In genomic region chr6:116531675-116532570, GRCh38 we compare ENCODE assay signal across 9 cellular contexts. TPM values are rescaled to one million over a fixed set of nuclear protein-coding genes. Genes with fewer than 3 reads are reported as not detected.
DNase-seq lines count a peak whose midpoint lies in the region; ATAC-seq and TF ChIP-seq lines count a peak whose summit lies in the region.
"Had no signal": no experiment of that assay in that cellular context is flagged by ENCODE, and none has a peak within 500 bp of the region (broad histone marks: within the 10 kb centered on the region; RNA-seq: fewer than 3 reads in every experiment).

No MANE protein-coding gene starts in this region.

- no peaks in the 10 kb centered on the region for H3K36me3 Mint-ChIP-seq in activated naive CD4-positive, alpha-beta T cell treated with anti-CD3 and anti-CD28 coated beads, Interleukin-2, amount 50 U/mL, for 72 hours

- H3K36me3 ChIP-seq in SK-N-MC (ENCODE audit: insufficient read depth, low read length) (no peaks in the 10 kb centered on the region), heart right ventricle (no peaks in the 10 kb centered on the region), sigmoid colon (no peaks in the 10 kb centered on the region)

- H3K27me3 ChIP-seq in heart right ventricle (no peaks in the 10 kb centered on the region), sigmoid colon (no peaks in the 10 kb centered on the region)

- no peak for TF ChIP-seq EP300 in sigmoid colon (IDR thresholded peaks at IDR 0.05)

- peak; percentile 83 for DNase-seq in ELR (ENCODE audit: low read depth)
- peak; percentile 90 to 94 for DNase-seq in Kasumi-1 (lab: John Stamatoyannopoulos, UW)
- DNase-seq in SK-N-MC (ENCODE audit: low read depth, low spot score), result peak; percentile 57
- DNase-seq in activated naive CD4-positive, alpha-beta T cell treated with anti-CD3 and anti-CD28 coated beads, Interleukin-2, amount 50 U/mL, for 72 hours (ENCODE audit: low spot score in 2 of 2), result peak in 1 of 2 donors; percentile 61
- DNase-seq in heart right ventricle, result peak; percentile 5 to 70
- DNase-seq in sigmoid colon, result no peak
- no peak for DNase-seq in occipital lobe (lab: John Stamatoyannopoulos, UW)

- TF ChIP-seq POLR2A in sigmoid colon (IDR thresholded peaks at IDR 0.05), result no peak

- H3K4me3 ChIP-seq in SK-N-MC (no peak overlapping the region), heart right ventricle (no peak overlapping the region), sigmoid colon (no peak overlapping the region)

- no peaks in the 10 kb centered on the region for H3K9me3 ChIP-seq in SK-N-MC (ENCODE audit: low read depth, low read length)
- no peaks in the 10 kb centered on the region for H3K9me3 ChIP-seq in heart right ventricle
- H3K9me3 ChIP-seq in sigmoid colon, result no peaks in the 10 kb centered on the region

- WGBS in heart right ventricle, 2 donors, result 82 to 88% methylated on average over 12 of the region's 12 CpGs
- 48 to 84% methylated on average over 12 of the region's 12 CpGs for whole genome bisulfite sequencing in sigmoid colon, 2 donors

- ATAC-seq in GM21619 (IDR thresholded peaks at IDR 0.05; ENCODE audit: unreplicated experiment) (peak; percentile 77), heart right ventricle (peak; percentile 81 to 92 (median 84))
- peak; percentile 83 to 90 for ATAC-seq in activated naive CD4-positive, alpha-beta T cell treated with anti-CD3 and anti-CD28 coated beads, Interleukin-2, amount 50 U/mL, for 72 hours

- H3K27ac ChIP-seq in SK-N-MC (no peak overlapping the region), heart right ventricle (no peak overlapping the region), sigmoid colon (no peak overlapping the region)

- peak; percentile 54 to 91 (median 84) for TF ChIP-seq CTCF in heart right ventricle (IDR thresholded peaks at IDR 0.05)
- peak; percentile 35 to 73 (median 66) for TF ChIP-seq CTCF in sigmoid colon (IDR thresholded peaks at IDR 0.05)

- H3K9me3 Mint-ChIP-seq in activated naive CD4-positive, alpha-beta T cell treated with anti-CD3 and anti-CD28 coated beads, Interleukin-2, amount 50 U/mL, for 72 hours, result no peaks in the 10 kb centered on the region

- intact Hi-C loops in heart right ventricle (cut with DNase I), result loop anchor here (1.0 to 10.0 kb wide), 10 partner anchors 21 to 265 kb away; partner anchors contain the start of genes CALHM5 (in 1 of the 10) and TSPYL1 (in 1 of the 10)
- intact Hi-C loops in sigmoid colon (cut with DNase I), result loop anchor here (5.0 to 10.0 kb wide), 2 partner anchors 113 to 245 kb away; no protein-coding TSS in a partner anchor

- H3K4me1 ChIP-seq in heart right ventricle, result peaks cover 0 to 34% (median 7%) of the 10 kb centered on the region in 9 donors
- no peaks in the 10 kb centered on the region for H3K4me1 ChIP-seq in sigmoid colon

- no peak overlapping the region for H3K9ac ChIP-seq in SK-N-MC (ENCODE audit: insufficient read length)

- H3K27ac Mint-ChIP-seq in activated naive CD4-positive, alpha-beta T cell treated with anti-CD3 and anti-CD28 coated beads, Interleukin-2, amount 50 U/mL, for 72 hours, result no peak overlapping the region

RNA-seq across cellular contexts. Expression of gene TRAPPC3L, which starts 13.6 kb away (rescaled TPM):
- total RNA-seq in activated naive CD4-positive, alpha-beta T cell treated with anti-CD3 and anti-CD28 coated beads, Interleukin-2, amount 50 U/mL, for 72 hours, result not detected
- total RNA-seq in heart right ventricle, result under 1 TPM in 6 of 10 donors, not detected in 4; 0.09 to 0.26 (median 0.23) TPM
- polyA plus RNA-seq in heart right ventricle, result under 1 TPM; 0.03 to 0.22 TPM
- total RNA-seq in sigmoid colon, result not detected
- not detected for polyA plus RNA-seq in sigmoid colon
- not detected for total RNA-seq in occipital lobe

RNA-seq across cellular contexts. Expression of gene CALHM5, which starts 20.5 kb away (rescaled TPM):
- not detected for total RNA-seq in activated naive CD4-positive, alpha-beta T cell treated with anti-CD3 and anti-CD28 coated beads, Interleukin-2, amount 50 U/mL, for 72 hours
- total RNA-seq in heart right ventricle, result 1 to 10 TPM; 1.1 to 2.8 (median 1.5) TPM
- polyA plus RNA-seq in heart right ventricle, result 1 to 10 TPM; 1.2 TPM
- total RNA-seq in sigmoid colon, result 1 to 10 TPM; 1.5 to 2.5 (median 1.9) TPM
- polyA plus RNA-seq in sigmoid colon, result under 1 TPM; 0.23 to 0.60 (median 0.57) TPM
- 0.78 TPM for total RNA-seq in occipital lobe

RNA-seq across cellular contexts. Expression of gene CALHM4, which starts 21.6 kb away (rescaled TPM):
- not detected for total RNA-seq in activated naive CD4-positive, alpha-beta T cell treated with anti-CD3 and anti-CD28 coated beads, Interleukin-2, amount 50 U/mL, for 72 hours
- under 1 TPM in 1 of 10 donors, not detected in 9; 0.26 TPM for total RNA-seq in heart right ventricle
- polyA plus RNA-seq in heart right ventricle, result under 1 TPM; 0.09 to 0.22 TPM
- not detected for total RNA-seq in sigmoid colon
- polyA plus RNA-seq in sigmoid colon, result not detected
- not detected for total RNA-seq in occipital lobe
- polyA plus RNA-seq: esophagus had no signal

RNA-seq across cellular contexts. Expression of gene RWDD1, which starts 39.4 kb away (rescaled TPM):
- total RNA-seq in activated naive CD4-positive, alpha-beta T cell treated with anti-CD3 and anti-CD28 coated beads, Interleukin-2, amount 50 U/mL, for 72 hours, result 10 to 100 TPM; 18.0 to 33.7 TPM
- total RNA-seq in heart right ventricle, result 10 to 100 TPM; 40.8 to 79.7 (median 49.7) TPM
- 100 to 1,000 TPM in 1 of 2 donors, 10 to 100 TPM in 1; 80.3 to 123 TPM for polyA plus RNA-seq in heart right ventricle
- total RNA-seq in sigmoid colon, result 100 to 1,000 TPM in 1 of 4 donors, 10 to 100 TPM in 3; 75.0 to 119 (median 89.1) TPM
- 10 to 100 TPM; 29.5 to 73.3 (median 52.7) TPM for polyA plus RNA-seq in sigmoid colon
- 33.4 TPM for total RNA-seq in occipital lobe

Comparison
In these comparisons a context has a peak if more than half of its experiments do, and no peak if none do; other contexts are left out.
1. DNase-seq: peak in ELR (single experiment), Kasumi-1 (2 of 2), SK-N-MC (single experiment) and heart right ventricle (2 of 2); none in sigmoid colon (single experiment) and occipital lobe (single experiment).
2. Peak in every context shown above with its lines, with median percentiles within 50 percentile points of each other: ATAC-seq.